In the genomic region with DNA sequence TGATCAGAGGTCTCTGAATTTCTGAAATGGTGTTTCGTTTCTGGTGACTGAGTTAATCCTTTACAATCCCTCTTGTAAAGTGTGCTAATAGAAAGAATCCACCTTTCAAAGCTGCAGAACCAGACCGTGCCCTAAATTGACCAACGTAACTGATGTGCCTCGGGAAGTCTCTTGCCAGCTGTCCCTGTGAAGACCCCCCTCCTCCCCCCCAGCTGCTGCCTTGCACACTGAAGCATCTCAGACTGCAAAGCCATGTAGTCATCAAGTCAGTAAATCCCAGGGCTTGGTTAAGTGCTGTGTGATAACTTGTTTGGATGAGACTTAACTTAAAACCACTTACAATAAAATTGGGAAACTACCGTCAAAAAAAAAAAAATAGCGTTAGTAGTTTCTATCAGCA, we compare ENCODE assay signal across 5 cellular contexts.
A peak's percentile ranks its signal among the peaks of the same experiment; 100 is the strongest.
DNase-seq lines count a peak whose midpoint lies in the region; FAIRE-seq and TF ChIP-seq lines count a peak whose summit lies in the region.
"Not testable (repeated sequence)": the region's sequence is repeated elsewhere in the genome, so short reads cannot be mapped to it uniquely, and the experiment has no call there.

No MANE protein-coding gene starts in this region.

- TF ChIP-seq POLR2A in H54 (IDR thresholded peaks at IDR 0.05; ENCODE audit: low read depth, low read length): not testable (repeated sequence)

- not testable (repeated sequence) for TF ChIP-seq CTCF in bronchial epithelial cell (IDR thresholded peaks at IDR 0.05; ENCODE audit: insufficient read depth, low read length, severe bottlenecking); fibroblast of villous mesenchyme (IDR thresholded peaks at IDR 0.05; ENCODE audit: insufficient read depth, low read depth, low read length)

- peak; percentile 41 for FAIRE-seq in H54 (lab: Jason Lieb, UNC)
- FAIRE-seq in bronchial epithelial cell (lab: Jason Lieb, UNC): peak; percentile 81

- not testable (repeated sequence) for DNase-seq in H54 (ENCODE audit: insufficient read length, low spot score); bronchial epithelial cell (ENCODE audit: low read depth)
- DNase-seq in NCI-H524 treated with DMSO at 0.1 percent for 48 hours (lab: John Stamatoyannopoulos, UW) (peak; percentile 96), SJCRH30 (peak; percentile 69 to 72), fibroblast of villous mesenchyme (ENCODE audit: low read depth) (peak; percentile 6)

- not testable (repeated sequence) for H3K27me3 ChIP-seq in SJCRH30; bronchial epithelial cell (ENCODE audit: control insufficient read depth, insufficient read depth, low read length)

- H3K4me3 ChIP-seq in SJCRH30; bronchial epithelial cell (ENCODE audit: low read depth, low read length); fibroblast of villous mesenchyme (ENCODE audit: low read depth, low read length): not testable (repeated sequence)

- not testable (repeated sequence) for H3K36me3 ChIP-seq in SJCRH30; bronchial epithelial cell (ENCODE audit: control insufficient read depth, insufficient read depth, low read length)

- H3K4me1 ChIP-seq in SJCRH30: not testable (repeated sequence)

- not testable (repeated sequence) for H3K9me3 ChIP-seq in SJCRH30 (replicated peaks)

- H3K27ac ChIP-seq in SJCRH30: not testable (repeated sequence)
